ENCODE assay signal across 23 cellular contexts in the genomic region with DNA sequence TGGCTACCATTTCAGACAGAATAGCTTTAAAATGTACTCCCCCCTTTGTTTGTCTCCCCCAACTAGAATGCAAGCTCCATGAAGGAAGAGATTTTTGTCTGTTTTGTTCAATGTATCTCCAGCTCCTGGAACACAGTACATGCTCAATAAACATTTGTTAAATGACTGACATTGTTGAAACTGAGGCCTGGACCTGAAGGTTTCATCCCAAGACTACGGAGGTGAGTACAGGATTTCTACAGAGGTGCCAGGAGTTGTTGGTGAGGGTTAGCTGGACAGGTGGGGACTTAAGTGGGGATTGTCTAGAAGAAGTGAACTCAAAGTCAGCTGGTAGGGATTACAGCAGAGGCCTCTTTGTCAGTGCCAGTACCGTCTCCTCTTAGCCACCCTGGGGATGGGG. TPM values are rescaled to one million over a fixed set of nuclear protein-coding genes. Genes with fewer than 3 reads are reported as not detected.
DNase-seq lines count a peak whose midpoint lies in the region; ATAC-seq and TF ChIP-seq lines count a peak whose summit lies in the region.
"Had no signal": no experiment of that assay in that cellular context is flagged by ENCODE, and none has a peak within 500 bp of the region (broad histone marks: within the 10 kb centered on the region; RNA-seq: fewer than 3 reads in every experiment).

No MANE protein-coding gene starts in this region.

- H3K9me3 ChIP-seq in right atrium auricular region (no peaks in the 10 kb centered on the region), PC-3 (ENCODE audit: low read length) (no peaks in the 10 kb centered on the region), neutrophil (no peaks in the 10 kb centered on the region), vagina (no peaks in the 10 kb centered on the region)
- H3K9me3 ChIP-seq: HAP-1, tibial artery had no signal

- peaks cover 7% of the 10 kb centered on the region for H3K27me3 Mint-ChIP-seq in activated T-helper 2 cell treated with anti-CD3 and anti-CD28 coated beads, Interferon-gamma antibody, Interleukin-2, Interleukin-4, amounts not matched to agents 10 μg/mL and 5 μg/mL and 100 μg/mL, durations not matched to agents 14 hours and 24 hours and 36 hours (ENCODE audit: low read depth)
- H3K27me3 Mint-ChIP-seq: activated CD4-positive, alpha-beta T cell treated with anti-CD3 and anti-CD28 coated beads, Interleukin-2, amount 10 ng/mL, durations not matched to agents 7 days and 5 days; activated naive CD8-positive, alpha-beta T cell treated with anti-CD3 and anti-CD28 coated beads, Interleukin-2, amount 50 U/mL, for 24 hours; activated T-cell treated with anti-CD3 and anti-CD28 coated beads, Interleukin-2, amount 50 U/mL, for 24 hours; stimulated activated naive CD8-positive, alpha-beta T cell treated with anti-CD3 and anti-CD28 coated beads, Interleukin-15, Interleukin-2, amounts not matched to agents 100 ng/mL and 50 ng/mL, for 24 hours had no signal

- no TSS peak for BruUV-seq in PC-3 (replicated peaks; lab: Mats Ljungman, UMichigan)

- no peak overlapping the region for H3K4me3 ChIP-seq in right atrium auricular region
- no peak overlapping the region for H3K4me3 ChIP-seq in PC-3 (ENCODE audit: low read length)
- peak overlapping the region in 1 of 2 experiments; percentile 11 for H3K4me3 ChIP-seq in neutrophil (ENCODE audit: low read depth in 1 of 2, low read length in 1 of 2)
- H3K4me3 ChIP-seq in vagina, result no peak overlapping the region
- H3K4me3 ChIP-seq: HAP-1, neural progenitor cell, tibial artery had no signal

- peaks cover 0 to 19% of the 10 kb centered on the region in 2 donors for H3K4me1 ChIP-seq in right atrium auricular region
- H3K4me1 ChIP-seq in PC-3 (ENCODE audit: insufficient read depth, low read length), result peaks cover 7% of the 10 kb centered on the region; the same call in 1 of the 2 replicates
- peaks cover 36 to 41% of the 10 kb centered on the region in 2 experiments for H3K4me1 ChIP-seq in neutrophil (ENCODE audit: control insufficient read depth in 1 of 2, insufficient read depth in 1 of 2, low read depth in 1 of 2, low read length in 1 of 2)
- H3K4me1 ChIP-seq in vagina, result peaks cover 5% of the 10 kb centered on the region
- H3K4me1 ChIP-seq: HAP-1, neural progenitor cell, tibial artery had no signal

- H3K4me3 Mint-ChIP-seq in activated T-helper 2 cell treated with anti-CD3 and anti-CD28 coated beads, Interferon-gamma antibody, Interleukin-2, Interleukin-4, amounts not matched to agents 10 μg/mL and 5 μg/mL and 100 μg/mL, durations not matched to agents 14 hours and 24 hours and 36 hours (ENCODE audit: low read depth), result no peak overlapping the region
- H3K4me3 Mint-ChIP-seq: activated CD4-positive, alpha-beta T cell treated with anti-CD3 and anti-CD28 coated beads, Interleukin-2, amount 10 ng/mL, durations not matched to agents 7 days and 5 days; activated naive CD8-positive, alpha-beta T cell treated with anti-CD3 and anti-CD28 coated beads, Interleukin-2, amount 50 U/mL, for 24 hours; activated T-cell treated with anti-CD3 and anti-CD28 coated beads, Interleukin-2, amount 50 U/mL, for 24 hours; neural progenitor cell; stimulated activated naive CD8-positive, alpha-beta T cell treated with anti-CD3 and anti-CD28 coated beads, Interleukin-15, Interleukin-2, amounts not matched to agents 100 ng/mL and 50 ng/mL, for 24 hours had no signal

- no peak for TF ChIP-seq CTCF in right atrium auricular region (IDR thresholded peaks at IDR 0.05)
- no peak for TF ChIP-seq CTCF in PC-3 (conservative IDR thresholded peaks at IDR 0.05; ENCODE audit: low read depth, low read length)
- TF ChIP-seq CTCF in neutrophil (IDR thresholded peaks at IDR 0.05), result no peak
- no peak for TF ChIP-seq CTCF in vagina (IDR thresholded peaks at IDR 0.05)

- CTCF ChIA-PET in PC-3 (lab: Charles Lee), result interaction anchor here (0.6 kb wide), 1 partner anchor 223 kb away, joined by 5 read pairs; no protein-coding TSS in a partner anchor

- H3K36me3 Mint-ChIP-seq in activated T-helper 2 cell treated with anti-CD3 and anti-CD28 coated beads, Interferon-gamma antibody, Interleukin-2, Interleukin-4, amounts not matched to agents 10 μg/mL and 5 μg/mL and 100 μg/mL, durations not matched to agents 14 hours and 24 hours and 36 hours (ENCODE audit: low read depth), result peaks cover 11% of the 10 kb centered on the region

- H4K20me1 ChIP-seq in PC-3 (ENCODE audit: low read length), result peaks cover 4% of the 10 kb centered on the region; the same call in 1 of the 2 replicates

- H3K9ac ChIP-seq in PC-3 (ENCODE audit: low read length), result no peak overlapping the region
- H3K9ac ChIP-seq: KMS-11, neural progenitor cell had no signal

- no peak overlapping the region for H2AFZ ChIP-seq in PC-3 (ENCODE audit: low read length)
- H2AFZ ChIP-seq: neural progenitor cell had no signal

- POLR2A ChIA-PET in PC-3 (lab: Charles Lee; ENCODE audit: unreplicated experiment), result no interaction called here

- H3K9me2 ChIP-seq in PC-3 (replicated peaks; ENCODE audit: low read length), result no peaks in the 10 kb centered on the region

- no peak overlapping the region for H3K4me2 ChIP-seq in PC-3 (ENCODE audit: low read length)
- H3K4me2 ChIP-seq: KMS-11, neural progenitor cell had no signal

- H3K27me3 ChIP-seq in right atrium auricular region (no peaks in the 10 kb centered on the region), PC-3 (ENCODE audit: low read length) (no peaks in the 10 kb centered on the region), neutrophil (no peaks in the 10 kb centered on the region), vagina (no peaks in the 10 kb centered on the region)
- H3K27me3 ChIP-seq: neural progenitor cell had no signal

- H3F3A ChIP-seq in PC-3 (ENCODE audit: low read length, unreplicated experiment), result no peaks in the 10 kb centered on the region

- H3K27ac Mint-ChIP-seq in activated T-helper 2 cell treated with anti-CD3 and anti-CD28 coated beads, Interferon-gamma antibody, Interleukin-2, Interleukin-4, amounts not matched to agents 10 μg/mL and 5 μg/mL and 100 μg/mL, durations not matched to agents 14 hours and 24 hours and 36 hours, result no peak overlapping the region
- H3K27ac Mint-ChIP-seq: activated CD4-positive, alpha-beta T cell treated with anti-CD3 and anti-CD28 coated beads, Interleukin-2, amount 10 ng/mL, durations not matched to agents 7 days and 5 days; activated naive CD8-positive, alpha-beta T cell treated with anti-CD3 and anti-CD28 coated beads, Interleukin-2, amount 50 U/mL, for 24 hours; activated T-cell treated with anti-CD3 and anti-CD28 coated beads, Interleukin-2, amount 50 U/mL, for 24 hours; neural progenitor cell; stimulated activated naive CD8-positive, alpha-beta T cell treated with anti-CD3 and anti-CD28 coated beads, Interleukin-15, Interleukin-2, amounts not matched to agents 100 ng/mL and 50 ng/mL, for 24 hours had no signal

- DNase-seq in right atrium auricular region (ENCODE audit: low spot score) (no peak), cardiac septum (ENCODE audit: low spot score) (no peak), PC-3 (no peak), vagina (ENCODE audit: extremely low spot score in 2 of 2) (no peak)
- no peak for DNase-seq in activated T-helper 2 cell treated with anti-CD3 and anti-CD28 coated beads, Interferon-gamma antibody, Interleukin-2, Interleukin-4, amounts not matched to agents 10 μg/mL and 5 μg/mL and 100 μg/mL, durations not matched to agents 14 hours and 24 hours and 36 hours (ENCODE audit: low spot score)
- DNase-seq: ACHN; activated CD4-positive, alpha-beta T cell treated with anti-CD3 and anti-CD28 coated beads, Interleukin-2, amount 10 ng/mL, durations not matched to agents 7 days and 5 days; activated naive CD8-positive, alpha-beta T cell treated with anti-CD3 and anti-CD28 coated beads, Interleukin-2, amount 50 U/mL, for 24 hours; activated T-cell treated with anti-CD3 and anti-CD28 coated beads, Interleukin-2, amount 50 U/mL, for 24 hours; DND-41; NCI-H1417; NCI-H2107; NK-92 treated with Interleukin-12 subunit alpha and Interleukin-12 subunit beta, amount 100 ng/mL, for 24 hours; SHP77 treated with DMSO at 0.1 percent for 48 hours; T1000 had no signal

- no peaks in the 10 kb centered on the region for H3K79me2 ChIP-seq in PC-3 (ENCODE audit: low read length)

- TF ChIP-seq POLR2A in vagina (IDR thresholded peaks at IDR 0.05), result no peak

- no peaks in the 10 kb centered on the region for H3K9me3 Mint-ChIP-seq in activated T-helper 2 cell treated with anti-CD3 and anti-CD28 coated beads, Interferon-gamma antibody, Interleukin-2, Interleukin-4, amounts not matched to agents 10 μg/mL and 5 μg/mL and 100 μg/mL, durations not matched to agents 14 hours and 24 hours and 36 hours
- H3K9me3 Mint-ChIP-seq: activated CD4-positive, alpha-beta T cell treated with anti-CD3 and anti-CD28 coated beads, Interleukin-2, amount 10 ng/mL, durations not matched to agents 7 days and 5 days; activated naive CD8-positive, alpha-beta T cell treated with anti-CD3 and anti-CD28 coated beads, Interleukin-2, amount 50 U/mL, for 24 hours; activated T-cell treated with anti-CD3 and anti-CD28 coated beads, Interleukin-2, amount 50 U/mL, for 24 hours; neural progenitor cell; stimulated activated naive CD8-positive, alpha-beta T cell treated with anti-CD3 and anti-CD28 coated beads, Interleukin-15, Interleukin-2, amounts not matched to agents 100 ng/mL and 50 ng/mL, for 24 hours had no signal

- H3K36me3 ChIP-seq in right atrium auricular region, result peaks cover 10% of the 10 kb centered on the region
- peaks cover 10% of the 10 kb centered on the region for H3K36me3 ChIP-seq in PC-3 (ENCODE audit: low read depth, low read length)
- H3K36me3 ChIP-seq in neutrophil, result peaks cover 21% of the 10 kb centered on the region
- H3K36me3 ChIP-seq in vagina, result peaks cover 0 to 13% of the 10 kb centered on the region in 2 donors
- H3K36me3 ChIP-seq: neural progenitor cell had no signal

- H3K27ac ChIP-seq in right atrium auricular region (peak overlapping the region; percentile 69 to 74), PC-3 (ENCODE audit: low read length) (no peak overlapping the region), neutrophil (peak overlapping the region; percentile 78), vagina (peak overlapping the region; percentile 72)
- H3K27ac ChIP-seq: KMS-11, neural progenitor cell had no signal

- H3K4me1 Mint-ChIP-seq in activated T-helper 2 cell treated with anti-CD3 and anti-CD28 coated beads, Interferon-gamma antibody, Interleukin-2, Interleukin-4, amounts not matched to agents 10 μg/mL and 5 μg/mL and 100 μg/mL, durations not matched to agents 14 hours and 24 hours and 36 hours (ENCODE audit: low read depth), result no peaks in the 10 kb centered on the region
- H3K4me1 Mint-ChIP-seq: activated CD4-positive, alpha-beta T cell treated with anti-CD3 and anti-CD28 coated beads, Interleukin-2, amount 10 ng/mL, durations not matched to agents 7 days and 5 days; activated naive CD8-positive, alpha-beta T cell treated with anti-CD3 and anti-CD28 coated beads, Interleukin-2, amount 50 U/mL, for 24 hours; neural progenitor cell had no signal

- ATAC-seq in PC-3, result peak; percentile 17
- ATAC-seq in GM18520 (IDR thresholded peaks at IDR 0.05; ENCODE audit: unreplicated experiment), result no peak
- no peak for ATAC-seq in HG02642 (IDR thresholded peaks at IDR 0.05; ENCODE audit: poor library complexity, unreplicated experiment)
- ATAC-seq: activated naive CD8-positive, alpha-beta T cell treated with anti-CD3 and anti-CD28 coated beads, Interleukin-2, amount 50 U/mL, for 24 hours had no signal

- intact Hi-C loops in cardiac septum (cut with DNase I) (no loop called here), PC-3 (cut with micrococcal nuclease) (no loop called here), vagina (cut with DNase I) (no loop called here)
- intact Hi-C loops in activated T-helper 2 cell treated with anti-CD3 and anti-CD28 coated beads, Interferon-gamma antibody, Interleukin-2, Interleukin-4, amounts not matched to agents 10 μg/mL and 5 μg/mL and 100 μg/mL, durations not matched to agents 14 hours and 24 hours and 36 hours (cut with micrococcal nuclease), result no loop called here

RNA-seq across cellular contexts. Expression of a gene that starts 19.4 kb away (rescaled TPM):
- total RNA-seq in right atrium auricular region, result 100 to 1,000 TPM; 102 to 132 TPM
- total RNA-seq in cardiac septum, result 233 TPM
- total RNA-seq in PC-3 (2014; rRNA removed), result 146 and 190 TPM in 2 replicates
- total RNA-seq in vagina, result 194 TPM
- total RNA-seq in activated T-helper 2 cell treated with anti-CD3 and anti-CD28 coated beads, Interferon-gamma antibody, Interleukin-2, Interleukin-4, amounts not matched to agents 10 μg/mL and 5 μg/mL and 100 μg/mL, durations not matched to agents 14 hours and 24 hours and 36 hours, result 50.7 and 55.2 TPM in 2 replicates
